ENCODE assay signal across 7 cellular contexts in the genomic region with DNA sequence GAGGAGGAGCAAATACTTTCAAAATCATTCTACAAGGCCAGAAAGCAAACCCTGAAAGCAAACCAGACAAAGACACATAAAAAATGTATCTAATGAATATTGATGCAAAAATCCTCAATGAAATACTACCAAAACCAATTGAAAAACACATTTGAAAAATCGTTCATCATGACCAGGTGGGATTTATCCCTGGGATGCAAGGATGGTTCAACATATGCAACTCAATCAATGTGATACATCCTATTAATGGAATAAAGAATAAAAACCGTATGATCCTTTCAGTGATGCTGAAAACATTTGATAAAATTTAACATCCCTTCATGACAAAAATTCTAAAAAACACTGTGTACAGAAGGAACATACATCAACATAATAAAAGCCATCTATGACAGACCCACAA.
"Had no signal": no experiment of that assay in that cellular context is flagged by ENCODE, and none has a peak within 500 bp of the region (broad histone marks: within the 10 kb centered on the region; RNA-seq: fewer than 3 reads in every experiment).

No MANE protein-coding gene starts in this region.

- ATAC-seq: HepG2 had no signal

- FAIRE-seq: HepG2, HTR-8/SVneo had no signal

- H3K9ac ChIP-seq: KMS-11 had no signal

- DNase-seq: IMR-90, KBM-7, KG1 had no signal

- H3K27ac ChIP-seq: HL-60, KMS-11 had no signal

- H3K4me2 ChIP-seq: KMS-11 had no signal
